ENCODE assay signal across 22 cellular contexts in genomic region chr22:35910926-35911325, GRCh38.
DNase-seq lines count a peak whose midpoint lies in the region; ATAC-seq, FAIRE-seq and TF ChIP-seq lines count a peak whose summit lies in the region.
"Had no signal": no experiment of that assay in that cellular context is flagged by ENCODE, and none has a peak within 500 bp of the region (broad histone marks: within the 10 kb centered on the region; RNA-seq: fewer than 3 reads in every experiment).

No MANE protein-coding gene starts in this region.

- peaks cover 5% of the 10 kb centered on the region for H3K27me3 Mint-ChIP-seq in GM23338 (ENCODE audit: insufficient read depth, low read depth, poor library complexity)
- no peaks in the 10 kb centered on the region for H3K27me3 Mint-ChIP-seq in neural progenitor cell (ENCODE audit: insufficient read depth, low read depth)
- H3K27me3 Mint-ChIP-seq: CD4-positive, alpha-beta T cell had no signal

- no peaks in the 10 kb centered on the region for H3K9me3 Mint-ChIP-seq in GM23338
- no peaks in the 10 kb centered on the region for H3K9me3 Mint-ChIP-seq in neural progenitor cell
- H3K9me3 Mint-ChIP-seq: CD4-positive, alpha-beta T cell had no signal

- H3K27me3 ChIP-seq in A673 (replicated peaks; ENCODE audit: insufficient read depth, low read depth, low read length, poor library complexity) (no peaks in the 10 kb centered on the region), GM23338 (ENCODE audit: insufficient read depth) (no peaks in the 10 kb centered on the region), endothelial cell of umbilical vein (ENCODE audit: control insufficient read depth in 2 of 2, insufficient read depth in 2 of 2, low read length in 2 of 2) (no peaks in the 10 kb centered on the region), neural progenitor cell (no peaks in the 10 kb centered on the region)
- H3K27me3 ChIP-seq: BLaER1 had no signal

- CTCF ChIA-PET in A673 (lab: Charles Lee) (no interaction called here), endothelial cell of umbilical vein (lab: Charles Lee) (interaction anchor here (1.0 to 1.8 kb wide), 5 partner anchors 10 to 155 kb away, joined by 4 to 6 read pairs (median 5); no protein-coding TSS in a partner anchor)

- H3K27ac Mint-ChIP-seq in GM23338 (no peak overlapping the region), neural progenitor cell (no peak overlapping the region)
- H3K27ac Mint-ChIP-seq: CD4-positive, alpha-beta T cell had no signal

- FAIRE-seq in endothelial cell of umbilical vein (lab: Jason Lieb, UNC) = no peak
- no peak for FAIRE-seq in HTR-8/SVneo (lab: Jason Lieb, UNC)
- FAIRE-seq: GM19239 had no signal

- H3K4me2 ChIP-seq in GM23338 (peak overlapping the region; percentile 31; the same call in 1 of the 2 replicates), endothelial cell of umbilical vein (ENCODE audit: insufficient read depth, low read length) (peak overlapping the region; percentile 88), neural progenitor cell (peak overlapping the region; percentile 48)
- H3K4me2 ChIP-seq: BLaER1, KMS-11 had no signal

- H3K36me3 Mint-ChIP-seq in GM23338 (ENCODE audit: low read depth) (no peaks in the 10 kb centered on the region), neural progenitor cell (no peaks in the 10 kb centered on the region)

- H3K9me3 ChIP-seq in A673 (ENCODE audit: low read depth, low read length, poor library complexity, severe bottlenecking) (no peaks in the 10 kb centered on the region), endothelial cell of umbilical vein (replicated peaks; ENCODE audit: control insufficient read depth, insufficient read depth, low read length) (no peaks in the 10 kb centered on the region), neural progenitor cell (ENCODE audit: low read depth) (no peaks in the 10 kb centered on the region), mucosa of descending colon (no peaks in the 10 kb centered on the region)
- H3K9me3 ChIP-seq: BLaER1 had no signal

- intact Hi-C loops in A673 (cut with micrococcal nuclease; ENCODE audit: unreplicated experiment) = no loop called here
- intact Hi-C loops in endothelial cell of umbilical vein (cut with micrococcal nuclease) = loop anchor here (1.0 to 10.0 kb wide), 3 partner anchors 11 to 556 kb away; no protein-coding TSS in a partner anchor
- intact Hi-C loops in mucosa of descending colon (cut with DNase I, micrococcal nuclease) = no loop called here

- H3F3A ChIP-seq in GM23338 (replicated peaks; ENCODE audit: low read depth) = no peaks in the 10 kb centered on the region
- H3F3A ChIP-seq in neural progenitor cell (ENCODE audit: low read depth) = peaks cover 25% of the 10 kb centered on the region

- peaks cover 14% of the 10 kb centered on the region for H4K20me1 ChIP-seq in GM23338 (replicated peaks; ENCODE audit: insufficient read depth)
- H4K20me1 ChIP-seq in endothelial cell of umbilical vein (replicated peaks; ENCODE audit: control insufficient read depth, extremely low read depth, insufficient read depth, low read length) = no peaks in the 10 kb centered on the region
- peaks cover 32% of the 10 kb centered on the region for H4K20me1 ChIP-seq in neural progenitor cell (ENCODE audit: low read depth)
- H4K20me1 ChIP-seq: BLaER1 had no signal

- H3K4me3 ChIP-seq in A673 (ENCODE audit: low read depth, low read length, poor library complexity, severe bottlenecking) (no peak overlapping the region), GM23338 (no peak overlapping the region), endothelial cell of umbilical vein (replicated peaks in 1 of 3; ENCODE audit: insufficient read depth in 1 of 3, low read depth in 1 of 3, low read length in 3 of 3) (no peak overlapping the region), neural progenitor cell (no peak overlapping the region), mucosa of descending colon (no peak overlapping the region)
- H3K4me3 ChIP-seq: BLaER1 had no signal

- dilution Hi-C loops in endothelial cell of umbilical vein (cut with MboI; ENCODE audit: extremely low pct_ligation_motif_present, low sequenced_read_pairs) = no loop called here

- peaks cover 43% of the 10 kb centered on the region for H3K4me1 Mint-ChIP-seq in GM23338
- H3K4me1 Mint-ChIP-seq in neural progenitor cell = peaks cover 46% of the 10 kb centered on the region

- BruUV-seq in A673 (replicated peaks; lab: Mats Ljungman, UMichigan) (no TSS peak), endothelial cell of umbilical vein (replicated peaks; lab: Mats Ljungman, UMichigan) (no TSS peak)

- POLR2A ChIA-PET in A673 (lab: Charles Lee; ENCODE audit: low non-redundant PET) (no interaction called here), endothelial cell of umbilical vein (lab: Charles Lee) (interaction anchor here (1.1 kb wide), 1 partner anchor 75 kb away, joined by 3 read pairs; no protein-coding TSS in a partner anchor)

- no peak for TF ChIP-seq CTCF in A673 (conservative IDR thresholded peaks at IDR 0.05; ENCODE audit: low read depth, low read length)
- TF ChIP-seq CTCF in GM23338 (conservative IDR thresholded peaks at IDR 0.05; ENCODE audit: low read depth in 2 of 2) = no peak
- TF ChIP-seq CTCF in endothelial cell of umbilical vein (IDR thresholded peaks at IDR 0.05; ENCODE audit: extremely low read depth in 1 of 2, insufficient read depth in 1 of 2, low read depth in 1 of 2, low read length in 2 of 2) = no peak
- TF ChIP-seq CTCF in neural progenitor cell (IDR thresholded peaks at IDR 0.05) = no peak
- TF ChIP-seq CTCF in mucosa of descending colon (IDR thresholded peaks at IDR 0.05) = no peak

- no peaks in the 10 kb centered on the region for H3K9me2 ChIP-seq in GM23338 (ENCODE audit: insufficient read depth)

- no peak for TF ChIP-seq POLR2A in endothelial cell of umbilical vein (IDR thresholded peaks at IDR 0.05; ENCODE audit: low read depth, low read length)

- DNase-seq in A673 (ENCODE audit: low spot score) (no peak), GM23338 (ENCODE audit: low spot score) (peak; percentile 26), endothelial cell of umbilical vein (ENCODE audit: low read depth, low spot score) (no peak), neural progenitor cell (ENCODE audit: low spot score) (no peak), mucosa of descending colon (no peak), kidney tubule cell (ENCODE audit: low spot score) (no peak), HTR-8/SVneo (ENCODE audit: insufficient read length, low spot score) (no peak)
- DNase-seq in stimulated activated CD4-positive, alpha-beta T cell treated with anti-CD3 and anti-CD28 coated beads, Interleukin-4, amount 100 ng/mL, for 1 hour = no peak
- DNase-seq: ACHN; CD4-positive, alpha-beta T cell; COR-L47; DMS79; NCI-H1105; NCI-H146; NCI-H2029; NCI-H510A treated with DMSO at 0.1 percent for 48 hours; NCI-H748 treated with DMSO at 0.1 percent for 48 hours had no signal

- H3K9ac ChIP-seq in endothelial cell of umbilical vein (replicated peaks; ENCODE audit: extremely low read depth, insufficient read depth, low read length) (no peak overlapping the region), neural progenitor cell (no peak overlapping the region)
- H3K9ac ChIP-seq: BLaER1, KMS-11 had no signal

- H2AFZ ChIP-seq in GM23338 (no peak overlapping the region), endothelial cell of umbilical vein (ENCODE audit: low read depth, low read length) (no peak overlapping the region), neural progenitor cell (replicated peaks) (no peak overlapping the region)

- H3K27ac ChIP-seq in A673 (ENCODE audit: low read depth, low read length, poor library complexity, severe bottlenecking) = peak overlapping the region; percentile 37
- H3K27ac ChIP-seq in GM23338 (ENCODE audit: low read depth) = no peak overlapping the region
- peak overlapping the region; percentile 74 for H3K27ac ChIP-seq in endothelial cell of umbilical vein (ENCODE audit: insufficient read depth, low read depth, low read length)
- H3K27ac ChIP-seq in neural progenitor cell = no peak overlapping the region
- H3K27ac ChIP-seq: BLaER1, HL-60, KMS-11 had no signal

- no peaks in the 10 kb centered on the region for H3K36me3 ChIP-seq in A673 (ENCODE audit: insufficient read depth, low read length, poor library complexity, severe bottlenecking)
- no peaks in the 10 kb centered on the region for H3K36me3 ChIP-seq in GM23338 (ENCODE audit: insufficient read depth)
- H3K36me3 ChIP-seq in endothelial cell of umbilical vein (ENCODE audit: control insufficient read depth in 2 of 2, extremely low read depth in 1 of 2, insufficient read depth in 2 of 2, low read length in 2 of 2) = no peaks in the 10 kb centered on the region
- H3K36me3 ChIP-seq in neural progenitor cell = no peaks in the 10 kb centered on the region
- no peaks in the 10 kb centered on the region for H3K36me3 ChIP-seq in mucosa of descending colon (ENCODE audit: low read depth)
- H3K36me3 ChIP-seq: BLaER1 had no signal

- H3K79me2 ChIP-seq in GM23338 (replicated peaks; ENCODE audit: insufficient read depth) (peaks cover 87% of the 10 kb centered on the region), endothelial cell of umbilical vein (ENCODE audit: control insufficient read depth, insufficient read depth, low read length) (peaks cover 50% of the 10 kb centered on the region), neural progenitor cell (ENCODE audit: low read depth) (peaks cover 93% of the 10 kb centered on the region)

- peaks cover 51% of the 10 kb centered on the region for H3K4me1 ChIP-seq in A673 (ENCODE audit: insufficient read depth, low read length, poor library complexity, severe bottlenecking)
- peaks cover 33% of the 10 kb centered on the region for H3K4me1 ChIP-seq in GM23338 (ENCODE audit: insufficient read depth)
- H3K4me1 ChIP-seq in endothelial cell of umbilical vein (ENCODE audit: control insufficient read depth, extremely low read depth, insufficient read depth, low read length) = peaks cover 42% of the 10 kb centered on the region
- peaks cover 40% of the 10 kb centered on the region for H3K4me1 ChIP-seq in neural progenitor cell
- H3K4me1 ChIP-seq in mucosa of descending colon (ENCODE audit: low read depth) = peaks cover 6% of the 10 kb centered on the region

- H3K9me1 ChIP-seq in endothelial cell of umbilical vein (replicated peaks; ENCODE audit: control insufficient read depth, extremely low read depth, insufficient read depth, low read length) = no peaks in the 10 kb centered on the region

- no peak overlapping the region for H3K4me3 Mint-ChIP-seq in GM23338
- no peak overlapping the region for H3K4me3 Mint-ChIP-seq in neural progenitor cell
- H3K4me3 Mint-ChIP-seq: CD4-positive, alpha-beta T cell had no signal

- ATAC-seq in GM23338 (no peak), mucosa of descending colon (no peak)
- ATAC-seq: Panc1 had no signal

TF ChIP-seq in GM23338, 12 proteins besides CTCF, POLR2A, EP300 and RAD21 (continues in another document):
- peak; percentile 35; the same call in 1 of the 2 replicates for TF ChIP-seq POLR2AphosphoS5 (IDR thresholded peaks at IDR 0.05; ENCODE audit: low read depth)

TF ChIP-seq in endothelial cell of umbilical vein, 7 proteins besides CTCF, POLR2A, EP300 and RAD21 (continues in another document):
- no peak for TF ChIP-seq MYC (IDR thresholded peaks at IDR 0.05; ENCODE audit: low read depth, low read length)
- no peak for TF ChIP-seq EZH2 (IDR thresholded peaks at IDR 0.05; ENCODE audit: borderline replicate concordance, low read depth, low read length, severe bottlenecking)
- TF ChIP-seq POLR2AphosphoS5 (IDR thresholded peaks at IDR 0.05; ENCODE audit: insufficient read depth, low read depth, low read length) = no peak

Comparison
In these comparisons a context has a peak if more than half of its experiments do, and no peak if none do; other contexts are left out.
1. H3K27ac ChIP-seq: peak in A673 (single experiment) and endothelial cell of umbilical vein (single experiment); none in GM23338 (single experiment) and neural progenitor cell (single experiment).
2. H3K4me2 ChIP-seq: peak in every context shown above with its lines; median percentile 88 in endothelial cell of umbilical vein; 48 in neural progenitor cell; 31 in GM23338.